Comparison of ENCODE assay signal across 16 cellular contexts in the genomic region with DNA sequence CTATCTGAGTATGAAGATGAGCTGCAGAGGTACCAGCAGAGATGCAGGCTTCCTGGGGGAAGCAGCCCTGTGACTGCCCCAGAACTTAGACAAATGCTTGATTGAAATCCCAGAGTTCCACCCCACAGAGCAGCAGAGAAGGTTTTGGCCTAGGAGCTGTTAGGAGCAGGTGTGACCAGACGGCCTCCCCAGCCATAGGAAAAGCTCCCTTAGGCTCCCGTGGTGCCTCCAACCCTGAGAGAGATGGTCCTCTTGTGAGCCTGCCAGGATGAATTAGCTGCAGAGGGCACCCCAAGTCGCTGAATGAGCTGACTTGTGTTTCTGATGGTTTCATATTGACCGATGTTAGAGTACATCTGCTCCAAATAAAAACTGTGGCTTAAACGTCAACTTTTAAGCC. TPM values are rescaled to one million over a fixed set of nuclear protein-coding genes. Genes with fewer than 3 reads are reported as not detected.
A peak's percentile ranks its signal among the peaks of the same experiment; 100 is the strongest.
DNase-seq lines count a peak whose midpoint lies in the region; ATAC-seq and TF ChIP-seq lines count a peak whose summit lies in the region.
"Had no signal": no experiment of that assay in that cellular context is flagged by ENCODE, and none has a peak within 500 bp of the region (broad histone marks: within the 10 kb centered on the region; RNA-seq: fewer than 3 reads in every experiment).

No MANE protein-coding gene starts in this region.

- H4K20me1 ChIP-seq in MM.1S (ENCODE audit: insufficient read depth, low read length): no peaks in the 10 kb centered on the region

- H3K4me1 ChIP-seq in MM.1S (ENCODE audit: low read length): peaks cover 25% of the 10 kb centered on the region
- H3K4me1 ChIP-seq: A549, BE2C had no signal

- DNase-seq in MM.1S: no peak
- no peak for DNase-seq in type B pancreatic cell (ENCODE audit: extremely low spot score, unreplicated experiment)
- no peak for DNase-seq in activated CD4-positive, alpha-beta T cell treated with anti-CD3 and anti-CD28 coated beads, Interleukin-2, amount 50 U/mL, for 4 hours
- no peak for DNase-seq in kidney tubule cell (ENCODE audit: low spot score)
- DNase-seq: BE2C; CD4-positive, alpha-beta memory T cell; DMS79; GOT3; H9 had no signal

- H3K4me1 Mint-ChIP-seq in brain (peaks cover 71% of the 10 kb centered on the region), type B pancreatic cell (ENCODE audit: unreplicated experiment) (peaks cover 11% of the 10 kb centered on the region)
- H3K4me1 Mint-ChIP-seq in stimulated activated memory B cell treated with anti-CD40 and anti-IgM and Interleukin-4, amounts not matched to agents 10 μg/mL and 1 μg/mL and 100 μg/mL, for 72 hours: no peaks in the 10 kb centered on the region

- H3K79me2 ChIP-seq in MM.1S (ENCODE audit: low read length): no peaks in the 10 kb centered on the region

- no peaks in the 10 kb centered on the region for H3K9me3 ChIP-seq in MM.1S (replicated peaks; ENCODE audit: insufficient read depth, low read length)
- H3K9me3 ChIP-seq: A549, BE2C had no signal

- TF ChIP-seq CTCF in MM.1S (IDR thresholded peaks at IDR 0.05; ENCODE audit: low read length) (no peak), brain (conservative IDR thresholded peaks at IDR 0.05) (no peak), type B pancreatic cell (conservative IDR thresholded peaks at IDR 0.05) (no peak)

- H3K9me3 Mint-ChIP-seq in brain: no peaks in the 10 kb centered on the region
- H3K9me3 Mint-ChIP-seq in stimulated activated memory B cell treated with anti-CD40 and anti-IgM and Interleukin-4, amounts not matched to agents 10 μg/mL and 1 μg/mL and 100 μg/mL, for 72 hours: no peaks in the 10 kb centered on the region
- H3K9me3 Mint-ChIP-seq in type B pancreatic cell: no peaks in the 10 kb centered on the region
- H3K9me3 Mint-ChIP-seq: H9 had no signal

- H2AFZ ChIP-seq in MM.1S (ENCODE audit: low read length): no peak overlapping the region

- H3K36me3 ChIP-seq in MM.1S (replicated peaks; ENCODE audit: insufficient read depth, low read length): no peaks in the 10 kb centered on the region
- H3K36me3 ChIP-seq: BE2C had no signal

- H3K4me2 ChIP-seq in MM.1S (ENCODE audit: low read depth, low read length): peak overlapping the region; percentile 11; the same call in 1 of the 2 replicates
- H3K4me2 ChIP-seq: A549 had no signal

- H3K4me3 ChIP-seq in MM.1S (ENCODE audit: low read length): no peak overlapping the region
- H3K4me3 ChIP-seq: A549 had no signal

- H3K36me3 Mint-ChIP-seq in brain (peaks cover 16% of the 10 kb centered on the region), type B pancreatic cell (no peaks in the 10 kb centered on the region)
- no peaks in the 10 kb centered on the region for H3K36me3 Mint-ChIP-seq in stimulated activated memory B cell treated with anti-CD40 and anti-IgM and Interleukin-4, amounts not matched to agents 10 μg/mL and 1 μg/mL and 100 μg/mL, for 72 hours
- H3K36me3 Mint-ChIP-seq: CD4-positive, alpha-beta memory T cell had no signal

- no peak overlapping the region for H3K9ac ChIP-seq in MM.1S (ENCODE audit: low read length)

- H3K27me3 Mint-ChIP-seq in brain (no peaks in the 10 kb centered on the region), type B pancreatic cell (no peaks in the 10 kb centered on the region)
- H3K27me3 Mint-ChIP-seq in stimulated activated memory B cell treated with anti-CD40 and anti-IgM and Interleukin-4, amounts not matched to agents 10 μg/mL and 1 μg/mL and 100 μg/mL, for 72 hours: peaks cover 4% of the 10 kb centered on the region
- H3K27me3 Mint-ChIP-seq: CD4-positive, alpha-beta memory T cell had no signal

- no peaks in the 10 kb centered on the region for H3K27me3 ChIP-seq in MM.1S (replicated peaks; ENCODE audit: insufficient read depth, low read length)
- H3K27me3 ChIP-seq: BE2C had no signal

- H3K27ac ChIP-seq in MM.1S (ENCODE audit: low read length): no peak overlapping the region
- peak overlapping the region; percentile 21 for H3K27ac ChIP-seq in cingulate gyrus (ENCODE audit: low read depth, low read length)
- H3K27ac ChIP-seq: A549, C4-2B had no signal

- H3F3A ChIP-seq in MM.1S (ENCODE audit: insufficient read depth, low read length): peaks cover 24% of the 10 kb centered on the region

- H3K27ac Mint-ChIP-seq in brain (peak overlapping the region in 3 of 5 experiments; percentile 34 to 63 (median 47)), type B pancreatic cell (no peak overlapping the region)
- no peak overlapping the region for H3K27ac Mint-ChIP-seq in stimulated activated memory B cell treated with anti-CD40 and anti-IgM and Interleukin-4, amounts not matched to agents 10 μg/mL and 1 μg/mL and 100 μg/mL, for 72 hours
- H3K27ac Mint-ChIP-seq: H9 had no signal

- peak; percentile 41 for ATAC-seq in stimulated activated memory B cell treated with anti-CD40 and anti-IgM and Interleukin-4, amounts not matched to agents 10 μg/mL and 1 μg/mL and 100 μg/mL, for 72 hours
- ATAC-seq: A549 had no signal

- H3K4me3 Mint-ChIP-seq in brain (no peak overlapping the region), type B pancreatic cell (no peak overlapping the region)
- H3K4me3 Mint-ChIP-seq in stimulated activated memory B cell treated with anti-CD40 and anti-IgM and Interleukin-4, amounts not matched to agents 10 μg/mL and 1 μg/mL and 100 μg/mL, for 72 hours: no peak overlapping the region
- H3K4me3 Mint-ChIP-seq: CD4-positive, alpha-beta memory T cell; H9 had no signal

- no peaks in the 10 kb centered on the region for H3K9me2 ChIP-seq in MM.1S (replicated peaks; ENCODE audit: insufficient read depth, low read length)

RNA-seq across cellular contexts. Expression of gene NTRK2, which starts 22.1 kb away (rescaled TPM):
- polyA plus RNA-seq in brain (ENCODE audit: insufficient read depth, low read depth, low replicate concordance): 58.8 TPM
- 8.4 and 122 TPM in 2 replicates for total RNA-seq in type B pancreatic cell (ENCODE audit: low replicate concordance)
- total RNA-seq: HT-29 had no signal
- polyA plus RNA-seq: AG04450 had no signal

Comparison
In these comparisons a context has a peak if more than half of its experiments do, and no peak if none do; other contexts are left out.
1. H3K27ac Mint-ChIP-seq: peak in brain (3 of 5); none in stimulated activated memory B cell treated with anti-CD40 and anti-IgM and Interleukin-4, amounts not matched to agents 10 μg/mL and 1 μg/mL and 100 μg/mL, for 72 hours (single experiment) and type B pancreatic cell (single experiment).